Comparison of ENCODE assay signal across 22 cellular contexts in the genomic region with DNA sequence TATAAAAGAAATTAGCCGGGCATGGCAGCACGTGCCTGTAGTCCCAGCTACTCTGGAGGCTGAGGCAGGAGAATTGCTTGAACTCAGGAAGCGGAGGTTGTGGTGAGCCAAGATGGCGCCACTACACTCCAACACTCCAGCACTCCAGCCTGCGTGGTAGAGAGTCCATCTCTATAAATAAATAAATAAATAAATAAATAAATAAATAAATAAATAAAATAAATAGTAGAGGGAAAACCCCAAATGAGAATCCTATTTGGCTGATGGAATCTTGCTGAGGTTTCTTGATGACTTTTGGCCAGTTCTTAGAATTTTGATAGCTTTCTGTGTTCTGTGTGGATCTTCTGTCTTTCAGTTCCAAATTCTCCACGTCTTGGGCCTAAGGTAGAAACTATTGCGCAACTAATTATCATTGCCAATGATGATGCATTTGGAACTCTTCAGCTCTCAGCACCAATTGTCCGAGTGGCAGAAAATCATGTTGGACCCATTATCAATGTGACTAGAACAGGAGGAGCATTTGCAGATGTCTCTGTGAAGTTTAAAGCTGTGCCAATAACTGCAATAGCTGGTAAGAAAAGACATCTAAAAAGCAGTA.
DNase-seq lines count a peak whose midpoint lies in the region; ATAC-seq, FAIRE-seq and TF ChIP-seq lines count a peak whose summit lies in the region.
"Had no signal": no experiment of that assay in that cellular context is flagged by ENCODE, and none has a peak within 500 bp of the region (broad histone marks: within the 10 kb centered on the region; RNA-seq: fewer than 3 reads in every experiment).

No MANE protein-coding gene starts in this region.

- H4K20me1 ChIP-seq in H1 (replicated peaks in 1 of 2; ENCODE audit: control insufficient read depth in 1 of 2, insufficient read depth in 2 of 2, low read length in 2 of 2), result peaks cover 0 to 1% of the 10 kb centered on the region in 2 experiments
- H4K20me1 ChIP-seq: BLaER1 treated with 17β-estradiol and CSF1 and Interleukin-3, amounts not matched to agents 10 nM and 100 nM had no signal

- H3K4me1 ChIP-seq in A549 (no peaks in the 10 kb centered on the region), HEK293 (ENCODE audit: control insufficient read depth, insufficient read depth, low read length) (no peaks in the 10 kb centered on the region), H1 (replicated peaks in 1 of 4; ENCODE audit: control insufficient read depth in 3 of 4, insufficient read depth in 4 of 4, low read length in 3 of 4) (no peaks in the 10 kb centered on the region), tibial nerve (no peaks in the 10 kb centered on the region)
- H3K4me1 ChIP-seq: Caco-2 had no signal

- no peak overlapping the region for H3K27ac ChIP-seq in A549
- no peak overlapping the region for H3K27ac ChIP-seq in HEK293 (ENCODE audit: extremely low read depth, low read depth, low read length)
- H3K27ac ChIP-seq in H1 (ENCODE audit: low read depth, low read length), result no peak overlapping the region
- H3K27ac ChIP-seq in tibial nerve, result no peak overlapping the region
- H3K27ac ChIP-seq: BLaER1 treated with 17β-estradiol and CSF1 and Interleukin-3, amounts not matched to agents 10 nM and 100 nM; C4-2B had no signal

- no peak overlapping the region for H3K18ac ChIP-seq in H1 (ENCODE audit: extremely low read depth, low read length)

- no peak overlapping the region for H4K5ac ChIP-seq in H1 (ENCODE audit: insufficient read length, low read depth, low read length)

- POLR2A ChIA-PET in A549 (lab: Yijun Ruan, JAX) (no interaction called here), HEK293 (lab: Yijun Ruan, JAX) (no interaction called here), H1 (lab: Charles Lee; ENCODE audit: partially characterized antibody) (no interaction called here)

- H3K36me3 ChIP-seq in HEK293 (ENCODE audit: control insufficient read depth in 2 of 2, insufficient read depth in 1 of 2, low read length in 2 of 2) (peaks cover 11 to 14% of the 10 kb centered on the region in 2 experiments), H1 (ENCODE audit: control insufficient read depth in 2 of 4, insufficient read depth in 4 of 4, low read length in 3 of 4) (peaks cover 8 to 50% (median 30%) of the 10 kb centered on the region in 4 experiments), tibial nerve (no peaks in the 10 kb centered on the region)
- H3K36me3 ChIP-seq: BLaER1 treated with 17β-estradiol and CSF1 and Interleukin-3, amounts not matched to agents 10 nM and 100 nM had no signal

- no peaks in the 10 kb centered on the region for H3K79me1 ChIP-seq in H1 (ENCODE audit: low read depth, low read length)

- H3K9me3 ChIP-seq in A549, result no peaks in the 10 kb centered on the region
- no peaks in the 10 kb centered on the region for H3K9me3 ChIP-seq in HEK293 (ENCODE audit: control insufficient read depth, insufficient read depth, low read depth, low read length)
- H3K9me3 ChIP-seq in H1 (ENCODE audit: insufficient read depth in 2 of 2, low read depth in 1 of 2, low read length in 1 of 2), result peaks cover 0 to 3% of the 10 kb centered on the region in 2 experiments; a peak in 1 of 4 replicates
- H3K9me3 ChIP-seq in tibial nerve, result no peaks in the 10 kb centered on the region
- H3K9me3 ChIP-seq: Caco-2 had no signal

- H3K56ac ChIP-seq in H1 (replicated peaks; ENCODE audit: insufficient read length, low read depth, low read length), result no peak overlapping the region

- H3K23ac ChIP-seq in H1 (ENCODE audit: insufficient read length), result no peak overlapping the region

- H3K27me3 ChIP-seq in H1 (replicated peaks in 1 of 4; ENCODE audit: control insufficient read depth in 3 of 4, extremely low read depth in 1 of 4, insufficient read depth in 3 of 4, low read length in 3 of 4) (no peaks in the 10 kb centered on the region), tibial nerve (no peaks in the 10 kb centered on the region)
- H3K27me3 ChIP-seq: BLaER1 treated with 17β-estradiol and CSF1 and Interleukin-3, amounts not matched to agents 10 nM and 100 nM had no signal

- TF ChIP-seq POLR2A in A549 (IDR thresholded peaks at IDR 0.05; ENCODE audit: low read length), result no peak
- TF ChIP-seq POLR2A in H1 (IDR thresholded peaks at IDR 0.05; ENCODE audit: control extremely low read depth in 1 of 2, low read depth in 2 of 2, low read length in 2 of 2), result no peak
- no peak for TF ChIP-seq POLR2A in tibial nerve (IDR thresholded peaks at IDR 0.05)

- H3K4me3 ChIP-seq in A549, result no peak overlapping the region
- no peak overlapping the region for H3K4me3 ChIP-seq in HEK293 (ENCODE audit: low read depth, low read length)
- no peak overlapping the region for H3K4me3 ChIP-seq in H1 (ENCODE audit: extremely low read depth in 1 of 4, insufficient read depth in 2 of 4, low read depth in 3 of 4, low read length in 4 of 4)
- no peak overlapping the region for H3K4me3 ChIP-seq in tibial nerve
- H3K4me3 ChIP-seq: BLaER1 treated with 17β-estradiol and CSF1 and Interleukin-3, amounts not matched to agents 10 nM and 100 nM had no signal

- 52% methylated on average over 8 of the region's 8 CpGs for WGBS in A549 (ENCODE audit: missing lambda C conversion rate)
- WGBS in H1 (ENCODE audit: extremely low coverage in 1 of 2, insufficient coverage in 1 of 2, insufficient read length in 1 of 2, insufficient replicate concordance in 2 of 2, low coverage in 1 of 2, low lambda C conversion rate in 2 of 2, missing lambda C conversion rate in 1 of 2), 2 experiments, result 94% methylated on average over 8 of the region's 8 CpGs; no CpG with 5 or more reads in 1 of the 2 experiments
- whole genome bisulfite sequencing in tibial nerve, 2 donors, result 92 to 95% methylated on average over 8 of the region's 8 CpGs

- no peak overlapping the region for H3K4ac ChIP-seq in H1 (replicated peaks; ENCODE audit: insufficient read length, low read depth, low read length)

- ATAC-seq in A549 (no peak), HG03460 (IDR thresholded peaks at IDR 0.05; ENCODE audit: unreplicated experiment) (no peak)
- ATAC-seq: CD8-positive, alpha-beta T cell had no signal

- no peak overlapping the region for H3K14ac ChIP-seq in H1 (ENCODE audit: insufficient read length)

- no peak overlapping the region for H2BK15ac ChIP-seq in H1 (ENCODE audit: low read length)

- H3K23me2 ChIP-seq in H1 (ENCODE audit: low read depth, low read length), result no peaks in the 10 kb centered on the region

- no peak for FAIRE-seq in A549 (lab: Jason Lieb, UNC)
- no peak for FAIRE-seq in H1 (lab: Jason Lieb, UNC)
- FAIRE-seq: A204.1, D721Med, G401.6, GM12891, GM19239 had no signal

- no peaks in the 10 kb centered on the region for H3K79me2 ChIP-seq in H1 (ENCODE audit: control insufficient read depth in 1 of 2, insufficient read depth in 2 of 2, low read length in 2 of 2)

- no peak overlapping the region for H2BK120ac ChIP-seq in H1 (replicated peaks; ENCODE audit: low read depth, low read length)

- H2AK5ac ChIP-seq in H1 (ENCODE audit: low read depth, low read length), result no peak overlapping the region

- CTCF ChIA-PET in A549 (lab: Yijun Ruan, JAX) (no interaction called here), HEK293 (lab: Yijun Ruan, JAX) (interaction anchor here (1.2 kb wide), 1 partner anchor 24 kb away, joined by 3 read pairs; no protein-coding TSS in a partner anchor), H1 (lab: Charles Lee; ENCODE audit: partially characterized antibody) (no interaction called here)

- no peak overlapping the region for H2BK12ac ChIP-seq in H1 (ENCODE audit: low read depth, low read length)

- TF ChIP-seq EP300 in A549 (IDR thresholded peaks at IDR 0.05) (no peak), Ishikawa (IDR thresholded peaks at IDR 0.05; ENCODE audit: borderline replicate concordance) (no peak), H1 (IDR thresholded peaks at IDR 0.05; ENCODE audit: borderline replicate concordance in 1 of 2, low read depth in 2 of 2, low read length in 2 of 2) (no peak), tibial nerve (IDR thresholded peaks at IDR 0.05) (no peak)

- no peak overlapping the region for H2BK20ac ChIP-seq in H1 (ENCODE audit: low read length)

- H3K4me2 ChIP-seq in A549, result no peak overlapping the region
- H3K4me2 ChIP-seq in H1 (ENCODE audit: insufficient read depth in 1 of 2, low read depth in 2 of 2, low read length in 2 of 2), result no peak overlapping the region
- H3K4me2 ChIP-seq: BLaER1 treated with 17β-estradiol and CSF1 and Interleukin-3, amounts not matched to agents 10 nM and 100 nM had no signal

- H4K91ac ChIP-seq in H1 (replicated peaks; ENCODE audit: insufficient read length, low read length), result no peak overlapping the region

- DNase-seq in A549 (ENCODE audit: low read depth in 1 of 2, low spot score in 1 of 2), result no peak
- DNase-seq in H1 (ENCODE audit: low read depth in 1 of 2, low spot score in 2 of 2), result no peak
- no peak for DNase-seq in tibial nerve (ENCODE audit: low spot score in 2 of 2)
- no peak for DNase-seq in cortex of kidney (lab: John Stamatoyannopoulos, UW)
- DNase-seq: 8988T; AML-193; Caco-2; Calu3; CD4-positive, alpha-beta T cell; CD8-positive, alpha-beta T cell; DMS79 treated with DMSO at 0.1 percent for 48 hours; GF-D8 had no signal

- no peak overlapping the region for H4K8ac ChIP-seq in H1 (ENCODE audit: extremely low read depth, insufficient read depth, low read length)

- no peak overlapping the region for H3K9ac ChIP-seq in H1 (replicated peaks in 1 of 4; ENCODE audit: extremely low read depth in 1 of 4, low read depth in 3 of 4, low read length in 3 of 4)
- H3K9ac ChIP-seq: BLaER1 treated with 17β-estradiol and CSF1 and Interleukin-3, amounts not matched to agents 10 nM and 100 nM had no signal

- no peak overlapping the region for H2BK5ac ChIP-seq in H1 (ENCODE audit: low read depth, low read length)

- H2AFZ ChIP-seq in H1 (ENCODE audit: low read length), result no peak overlapping the region

- TF ChIP-seq RAD21 in A549 (conservative IDR thresholded peaks at IDR 0.05 in 1 of 2, IDR thresholded peaks at IDR 0.05 in 1 of 2) (no peak), Ishikawa (IDR thresholded peaks at IDR 0.05; ENCODE audit: low read depth) (no peak), H1 (IDR thresholded peaks at IDR 0.05 in 1 of 2, conservative IDR thresholded peaks at IDR 0.05 in 1 of 2; ENCODE audit: low read depth in 2 of 2, low read length in 2 of 2) (no peak)

- no peak for TF ChIP-seq CTCF in A549 (IDR thresholded peaks at IDR 0.05)
- TF ChIP-seq CTCF in HEK293 (tag by site-specific recombination; IDR thresholded peaks at IDR 0.05), result no peak
- no peak for TF ChIP-seq CTCF in H1 (IDR thresholded peaks at IDR 0.05; ENCODE audit: control extremely low read depth in 1 of 3, insufficient read depth in 1 of 3, low read depth in 1 of 3, low read length in 3 of 3)
- TF ChIP-seq CTCF in tibial nerve (IDR thresholded peaks at IDR 0.05), result no peak

TF ChIP-seq in A549, 52 proteins besides CTCF, POLR2A, EP300 and RAD21 (continues in another document):
- TF ChIP-seq MAFK (IDR thresholded peaks at IDR 0.05; ENCODE audit: partially characterized antibody), result no peak

TF ChIP-seq in HEK293, 187 proteins besides CTCF, POLR2A, EP300 and RAD21 (continues in another document):
- TF ChIP-seq ZNF629 (tag by site-specific recombination; IDR thresholded peaks at IDR 0.05) (peak; percentile 49), ZNF175 (tag by site-specific recombination; IDR thresholded peaks at IDR 0.05) (no peak)

TF ChIP-seq in Ishikawa, 13 proteins besides CTCF, POLR2A, EP300 and RAD21:
- TF ChIP-seq CEBPB (IDR thresholded peaks at IDR 0.05), result peak; percentile 85
- TF ChIP-seq ZBTB7A (IDR thresholded peaks at IDR 0.05; ENCODE audit: low read depth), result no peak

TF ChIP-seq in H1, 55 proteins besides CTCF, POLR2A, EP300 and RAD21 (continues in another document):
- TF ChIP-seq CEBPB (IDR thresholded peaks at IDR 0.05; ENCODE audit: low read depth, low read length), result peak; percentile 96
